In genomic region chr2:50466694-50467093, GRCh38 we compare ENCODE assay signal across 16 cellular contexts.
"Had no signal": no experiment of that assay in that cellular context is flagged by ENCODE, and none has a peak within 500 bp of the region (broad histone marks: within the 10 kb centered on the region; RNA-seq: fewer than 3 reads in every experiment).

No MANE protein-coding gene starts in this region.

- DNase-seq: KBM-7; MG63; NCI-H1092; NCI-H1436; NCI-H1694 treated with DMSO at 0.1 percent for 48 hours; NCI-H2107; NCI-H2171 treated with DMSO at 0.1 percent for 48 hours; NCI-H345; NCI-H446 treated with DMSO at 0.1 percent for 48 hours; NCI-H510A treated with DMSO at 0.1 percent for 48 hours; NCI-H526; NCI-H748 treated with DMSO at 0.1 percent for 48 hours; NK-92 treated with Interleukin-12 subunit alpha and Interleukin-12 subunit beta, amount 100 ng/mL, for 24 hours; PC-3; SHP77 had no signal

- H3K9me3 ChIP-seq: MG63 had no signal

- H3K4me3 ChIP-seq: MG63 had no signal

- H3K36me3 ChIP-seq: MG63 had no signal

- H3K27ac ChIP-seq: RWPE1 had no signal
